1 cellular context compared by ENCODE assay signal in genomic region chrX:16796298-16796697, GRCh38.
TF ChIP-seq lines count a peak whose summit lies in the region.

No MANE protein-coding gene starts in this region.

TF ChIP-seq in WTC11, 78 proteins besides CTCF, POLR2A, EP300 and RAD21 (continued from another document):
- TF ChIP-seq FOXP4 (CRISPR knock-in tag; IDR thresholded peaks at IDR 0.05) = no peak
- TF ChIP-seq SOX15 (CRISPR knock-in tag; IDR thresholded peaks at IDR 0.05) = no peak
- no peak for TF ChIP-seq GABPB1 (CRISPR knock-in tag; IDR thresholded peaks at IDR 0.05)
- no peak for TF ChIP-seq TEAD1 (CRISPR knock-in tag; IDR thresholded peaks at IDR 0.05)
- TF ChIP-seq STAT6 (CRISPR knock-in tag; conservative IDR thresholded peaks at IDR 0.05; ENCODE audit: low read depth) = no peak
- no peak for TF ChIP-seq NR1H2 (CRISPR knock-in tag; IDR thresholded peaks at IDR 0.05)
- no peak for TF ChIP-seq ETV6 (CRISPR knock-in tag; IDR thresholded peaks at IDR 0.05)
